10 cellular contexts compared by ENCODE assay signal in genomic region chr7:132472463-132473120, GRCh38.
DNase-seq lines count a peak whose midpoint lies in the region; ATAC-seq, FAIRE-seq and TF ChIP-seq lines count a peak whose summit lies in the region.
"Had no signal": no experiment of that assay in that cellular context is flagged by ENCODE, and none has a peak within 500 bp of the region (broad histone marks: within the 10 kb centered on the region; RNA-seq: fewer than 3 reads in every experiment).

No MANE protein-coding gene starts in this region.

- intact Hi-C loops in tibial artery (cut with DNase I; ENCODE audit: low total_unique reads) = no loop called here

- H3K9me3 Mint-ChIP-seq in astrocyte (ENCODE audit: unreplicated experiment) = no peaks in the 10 kb centered on the region

- H3K27me3 ChIP-seq in astrocyte (ENCODE audit: insufficient read depth, low read length) (no peaks in the 10 kb centered on the region), tibial artery (no peaks in the 10 kb centered on the region)

- H4K20me1 ChIP-seq in astrocyte (ENCODE audit: insufficient read depth, low read length) = no peaks in the 10 kb centered on the region

- DNase-seq in NCI-H1417 (lab: John Stamatoyannopoulos, UW) = peak in 2 of 3 experiments; percentile 15 to 46
- no peak for DNase-seq in NCI-H1417 treated with DMSO at 0.1 percent for 48 hours (lab: John Stamatoyannopoulos, UW)
- DNase-seq in astrocyte (ENCODE audit: low read depth) = peak; percentile 66
- peak; percentile 30 for DNase-seq in hepatic stellate cell (ENCODE audit: low spot score)
- DNase-seq in tibial artery = peak; percentile 51 to 78
- DNase-seq in activated CD4-positive, alpha-beta T cell treated with anti-CD3 and anti-CD28 coated beads for 1 hour = no peak
- no peak for DNase-seq in germinal center (ENCODE audit: low spot score)
- DNase-seq: NCI-H1105 treated with DMSO at 0.1 percent for 48 hours had no signal

- no peak overlapping the region for H2AFZ ChIP-seq in astrocyte (ENCODE audit: low read depth, low read length)

- no peak overlapping the region for H3K27ac Mint-ChIP-seq in astrocyte (ENCODE audit: unreplicated experiment)

- no peak overlapping the region for H3K9ac ChIP-seq in astrocyte (ENCODE audit: low read length)

- H3K9me3 ChIP-seq in astrocyte (ENCODE audit: insufficient read depth, low read depth, low read length) (no peaks in the 10 kb centered on the region), tibial artery (no peaks in the 10 kb centered on the region)

- no peak for ATAC-seq in GM19023 (IDR thresholded peaks at IDR 0.05; ENCODE audit: unreplicated experiment)

- peaks cover 19% of the 10 kb centered on the region for H3K4me1 Mint-ChIP-seq in astrocyte (ENCODE audit: low read depth, unreplicated experiment)

- no peak overlapping the region for H3K4me3 ChIP-seq in astrocyte (ENCODE audit: insufficient read depth, low read depth, low read length)
- H3K4me3 ChIP-seq in tibial artery = no peak overlapping the region

- H3K4me1 ChIP-seq in astrocyte (ENCODE audit: insufficient read depth, low read length) (peaks cover 8% of the 10 kb centered on the region), tibial artery (peaks cover 0 to 18% (median 12%) of the 10 kb centered on the region in 4 donors)

- FAIRE-seq in astrocyte (lab: Jason Lieb, UNC) = no peak
- FAIRE-seq: A204.1 had no signal

- H3K36me3 ChIP-seq in astrocyte (ENCODE audit: insufficient read depth, low read length) = no peaks in the 10 kb centered on the region
- no peaks in the 10 kb centered on the region for H3K36me3 ChIP-seq in tibial artery

- H3K27me3 Mint-ChIP-seq in astrocyte (ENCODE audit: low read depth, unreplicated experiment) = peaks cover 26% of the 10 kb centered on the region

- H3K79me2 ChIP-seq in astrocyte (ENCODE audit: insufficient read depth, low read length) = no peaks in the 10 kb centered on the region

- H3K36me3 Mint-ChIP-seq in astrocyte (ENCODE audit: low read depth, unreplicated experiment) = no peaks in the 10 kb centered on the region

- peak overlapping the region; percentile 23 for H3K4me2 ChIP-seq in astrocyte (ENCODE audit: low read length)

- no peak overlapping the region for H3K4me3 Mint-ChIP-seq in astrocyte (ENCODE audit: unreplicated experiment)

- TF ChIP-seq CTCF in astrocyte (IDR thresholded peaks at IDR 0.05; ENCODE audit: insufficient read depth, low read depth, low read length) = no peak
- no peak for TF ChIP-seq CTCF in tibial artery (IDR thresholded peaks at IDR 0.05)

- H3K27ac ChIP-seq in astrocyte (ENCODE audit: low read depth, low read length) (no peak overlapping the region), tibial artery (peak overlapping the region in 1 of 2 donors; percentile 57)

Comparison
In these comparisons a context has a peak if more than half of its experiments do, and no peak if none do; other contexts are left out.
1. DNase-seq: peak in NCI-H1417 (2 of 3), astrocyte (single experiment), hepatic stellate cell (single experiment) and tibial artery (2 of 2); none in NCI-H1417 treated with DMSO at 0.1 percent for 48 hours (single experiment), activated CD4-positive, alpha-beta T cell treated with anti-CD3 and anti-CD28 coated beads for 1 hour (single experiment) and germinal center (single experiment).